1 cellular context compared by ENCODE assay signal in the genomic region with DNA sequence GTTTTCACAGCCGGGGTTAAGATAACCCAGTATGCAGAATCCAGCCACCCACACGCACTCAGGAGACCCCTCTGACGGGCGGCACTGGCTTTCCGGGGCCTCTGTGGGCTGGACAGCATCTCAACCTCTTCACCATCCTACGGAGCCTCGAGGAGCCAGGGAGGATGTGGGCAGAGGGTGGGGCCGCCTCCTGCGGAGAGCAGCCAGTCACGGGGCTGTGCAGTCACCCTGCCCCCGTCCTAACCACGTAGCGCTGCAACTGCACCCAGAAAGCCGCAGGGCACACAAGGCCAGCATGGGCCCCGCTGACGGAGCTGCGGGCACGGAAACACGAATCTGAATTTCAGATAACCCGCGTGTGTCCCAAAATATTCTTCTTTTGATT.
TF ChIP-seq lines count a peak whose summit lies in the region.

No MANE protein-coding gene starts in this region.

TF ChIP-seq in K562, 482 proteins besides CTCF, POLR2A, EP300 and RAD21 (continued from another document and continues in another):
- TF ChIP-seq, protein P1, sequence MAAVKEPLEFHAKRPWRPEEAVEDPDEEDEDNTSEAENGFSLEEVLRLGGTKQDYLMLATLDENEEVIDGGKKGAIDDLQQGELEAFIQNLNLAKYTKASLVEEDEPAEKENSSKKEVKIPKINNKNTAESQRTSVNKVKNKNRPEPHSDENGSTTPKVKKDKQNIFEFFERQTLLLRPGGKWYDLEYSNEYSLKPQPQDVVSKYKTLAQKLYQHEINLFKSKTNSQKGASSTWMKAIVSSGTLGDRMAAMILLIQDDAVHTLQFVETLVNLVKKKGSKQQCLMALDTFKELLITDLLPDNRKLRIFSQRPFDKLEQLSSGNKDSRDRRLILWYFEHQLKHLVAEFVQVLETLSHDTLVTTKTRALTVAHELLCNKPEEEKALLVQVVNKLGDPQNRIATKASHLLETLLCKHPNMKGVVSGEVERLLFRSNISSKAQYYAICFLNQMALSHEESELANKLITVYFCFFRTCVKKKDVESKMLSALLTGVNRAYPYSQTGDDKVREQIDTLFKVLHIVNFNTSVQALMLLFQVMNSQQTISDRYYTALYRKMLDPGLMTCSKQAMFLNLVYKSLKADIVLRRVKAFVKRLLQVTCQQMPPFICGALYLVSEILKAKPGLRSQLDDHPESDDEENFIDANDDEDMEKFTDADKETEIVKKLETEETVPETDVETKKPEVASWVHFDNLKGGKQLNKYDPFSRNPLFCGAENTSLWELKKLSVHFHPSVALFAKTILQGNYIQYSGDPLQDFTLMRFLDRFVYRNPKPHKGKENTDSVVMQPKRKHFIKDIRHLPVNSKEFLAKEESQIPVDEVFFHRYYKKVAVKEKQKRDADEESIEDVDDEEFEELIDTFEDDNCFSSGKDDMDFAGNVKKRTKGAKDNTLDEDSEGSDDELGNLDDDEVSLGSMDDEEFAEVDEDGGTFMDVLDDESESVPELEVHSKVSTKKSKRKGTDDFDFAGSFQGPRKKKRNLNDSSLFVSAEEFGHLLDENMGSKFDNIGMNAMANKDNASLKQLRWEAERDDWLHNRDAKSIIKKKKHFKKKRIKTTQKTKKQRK (IDR thresholded peaks at IDR 0.05; ENCODE audit: borderline replicate concordance, low read depth, low read length), result no peak
- TF ChIP-seq ATF7 (IDR thresholded peaks at IDR 0.05) (no peak), NFXL1 (CRISPR knock-in tag; IDR thresholded peaks at IDR 0.05) (no peak), RBM14 (IDR thresholded peaks at IDR 0.05; ENCODE audit: borderline replicate concordance, insufficient read depth, low read depth, low read length) (no peak), ETS2 (tag; IDR thresholded peaks at IDR 0.05; ENCODE audit: borderline replicate concordance, poor library complexity, severe bottlenecking) (no peak), ELF4 (CRISPR knock-in tag; IDR thresholded peaks at IDR 0.05) (no peak), ZNF589 (CRISPR knock-in tag; IDR thresholded peaks at IDR 0.05; ENCODE audit: low read depth) (peak; percentile 76; the same call in 1 of the 2 replicates), U2AF1 (optimal IDR thresholded peaks at IDR 0.05; ENCODE audit: low read depth, low read length) (no peak), BHLHE40 (IDR thresholded peaks at IDR 0.05; ENCODE audit: low read length) (0 out of 2 replicates have a peak, but pooled peaks have one; percentile 9), HIVEP1 (CRISPR knock-in tag; IDR thresholded peaks at IDR 0.05) (no peak), FOXA1 (IDR thresholded peaks at IDR 0.05; ENCODE audit: borderline replicate concordance) (no peak), ZNF77 (CRISPR knock-in tag; IDR thresholded peaks at IDR 0.05) (no peak), ZSCAN32 (CRISPR knock-in tag; IDR thresholded peaks at IDR 0.05) (no peak), NCOR1 (IDR thresholded peaks at IDR 0.05) (no peak), SRF (CRISPR knock-in tag; IDR thresholded peaks at IDR 0.05) (no peak), MEIS2 (IDR thresholded peaks at IDR 0.05; ENCODE audit: partially characterized antibody) (no peak), EP400 (IDR thresholded peaks at IDR 0.05) (no peak), SMAD3 (CRISPR knock-in tag; conservative IDR thresholded peaks at IDR 0.05) (no peak), ETV1 (tag; conservative IDR thresholded peaks at IDR 0.05; ENCODE audit: low read depth) (no peak), TAF9B (IDR thresholded peaks at IDR 0.05; ENCODE audit: partially characterized antibody) (no peak), ZNF696 (CRISPR knock-in tag; conservative IDR thresholded peaks at IDR 0.05) (no peak), NONO (IDR thresholded peaks at IDR 0.05; ENCODE audit: low read depth in 2 of 2, low read length in 1 of 2) (no peak), MCM7 (IDR thresholded peaks at IDR 0.05) (no peak), WHSC1 (IDR thresholded peaks at IDR 0.05; ENCODE audit: low read length) (no peak), FOXM1 (IDR thresholded peaks at IDR 0.05; ENCODE audit: low read depth) (no peak), FOXM1 (CRISPR knock-in tag; IDR thresholded peaks at IDR 0.05; ENCODE audit: low read depth) (no peak), L3MBTL2 (IDR thresholded peaks at IDR 0.05) (peak; percentile 39; the same call in 1 of the 2 replicates), CEBPG (CRISPR knock-in tag; IDR thresholded peaks at IDR 0.05) (no peak), CEBPG (tag; conservative IDR thresholded peaks at IDR 0.05 in 1 of 2, IDR thresholded peaks at IDR 0.05 in 1 of 2) (no peak), NR4A1 (CRISPR knock-in tag; IDR thresholded peaks at IDR 0.05) (no peak), NR4A1 (tag; IDR thresholded peaks at IDR 0.05) (no peak), MTA3 (IDR thresholded peaks at IDR 0.05; ENCODE audit: borderline replicate concordance) (no peak), POU5F1 (IDR thresholded peaks at IDR 0.05; ENCODE audit: borderline replicate concordance, low read depth, low read length, partially characterized antibody) (no peak), HEY1 (CRISPR knock-in tag; IDR thresholded peaks at IDR 0.05; ENCODE audit: borderline replicate concordance) (no peak)
- TF ChIP-seq, protein P2, sequence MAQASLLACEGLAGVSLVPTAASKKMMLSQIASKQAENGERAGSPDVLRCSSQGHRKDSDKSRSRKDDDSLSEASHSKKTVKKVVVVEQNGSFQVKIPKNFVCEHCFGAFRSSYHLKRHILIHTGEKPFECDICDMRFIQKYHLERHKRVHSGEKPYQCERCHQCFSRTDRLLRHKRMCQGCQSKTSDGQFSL (CRISPR knock-in tag; IDR thresholded peaks at IDR 0.05), result no peak
- TF ChIP-seq, protein P2 (tag; IDR thresholded peaks at IDR 0.05), result no peak
- TF ChIP-seq, protein P3, sequence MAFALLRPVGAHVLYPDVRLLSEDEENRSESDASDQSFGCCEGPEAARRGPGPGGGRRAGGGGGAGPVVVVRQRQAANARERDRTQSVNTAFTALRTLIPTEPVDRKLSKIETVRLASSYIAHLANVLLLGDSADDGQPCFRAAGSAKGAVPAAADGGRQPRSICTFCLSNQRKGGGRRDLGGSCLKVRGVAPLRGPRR (CRISPR knock-in tag; IDR thresholded peaks at IDR 0.05), result no peak
- TF ChIP-seq, protein P4, sequence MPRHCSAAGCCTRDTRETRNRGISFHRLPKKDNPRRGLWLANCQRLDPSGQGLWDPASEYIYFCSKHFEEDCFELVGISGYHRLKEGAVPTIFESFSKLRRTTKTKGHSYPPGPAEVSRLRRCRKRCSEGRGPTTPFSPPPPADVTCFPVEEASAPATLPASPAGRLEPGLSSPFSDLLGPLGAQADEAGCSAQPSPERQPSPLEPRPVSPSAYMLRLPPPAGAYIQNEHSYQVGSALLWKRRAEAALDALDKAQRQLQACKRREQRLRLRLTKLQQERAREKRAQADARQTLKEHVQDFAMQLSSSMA (CRISPR knock-in tag; IDR thresholded peaks at IDR 0.05), result no peak
- TF ChIP-seq, protein P5, sequence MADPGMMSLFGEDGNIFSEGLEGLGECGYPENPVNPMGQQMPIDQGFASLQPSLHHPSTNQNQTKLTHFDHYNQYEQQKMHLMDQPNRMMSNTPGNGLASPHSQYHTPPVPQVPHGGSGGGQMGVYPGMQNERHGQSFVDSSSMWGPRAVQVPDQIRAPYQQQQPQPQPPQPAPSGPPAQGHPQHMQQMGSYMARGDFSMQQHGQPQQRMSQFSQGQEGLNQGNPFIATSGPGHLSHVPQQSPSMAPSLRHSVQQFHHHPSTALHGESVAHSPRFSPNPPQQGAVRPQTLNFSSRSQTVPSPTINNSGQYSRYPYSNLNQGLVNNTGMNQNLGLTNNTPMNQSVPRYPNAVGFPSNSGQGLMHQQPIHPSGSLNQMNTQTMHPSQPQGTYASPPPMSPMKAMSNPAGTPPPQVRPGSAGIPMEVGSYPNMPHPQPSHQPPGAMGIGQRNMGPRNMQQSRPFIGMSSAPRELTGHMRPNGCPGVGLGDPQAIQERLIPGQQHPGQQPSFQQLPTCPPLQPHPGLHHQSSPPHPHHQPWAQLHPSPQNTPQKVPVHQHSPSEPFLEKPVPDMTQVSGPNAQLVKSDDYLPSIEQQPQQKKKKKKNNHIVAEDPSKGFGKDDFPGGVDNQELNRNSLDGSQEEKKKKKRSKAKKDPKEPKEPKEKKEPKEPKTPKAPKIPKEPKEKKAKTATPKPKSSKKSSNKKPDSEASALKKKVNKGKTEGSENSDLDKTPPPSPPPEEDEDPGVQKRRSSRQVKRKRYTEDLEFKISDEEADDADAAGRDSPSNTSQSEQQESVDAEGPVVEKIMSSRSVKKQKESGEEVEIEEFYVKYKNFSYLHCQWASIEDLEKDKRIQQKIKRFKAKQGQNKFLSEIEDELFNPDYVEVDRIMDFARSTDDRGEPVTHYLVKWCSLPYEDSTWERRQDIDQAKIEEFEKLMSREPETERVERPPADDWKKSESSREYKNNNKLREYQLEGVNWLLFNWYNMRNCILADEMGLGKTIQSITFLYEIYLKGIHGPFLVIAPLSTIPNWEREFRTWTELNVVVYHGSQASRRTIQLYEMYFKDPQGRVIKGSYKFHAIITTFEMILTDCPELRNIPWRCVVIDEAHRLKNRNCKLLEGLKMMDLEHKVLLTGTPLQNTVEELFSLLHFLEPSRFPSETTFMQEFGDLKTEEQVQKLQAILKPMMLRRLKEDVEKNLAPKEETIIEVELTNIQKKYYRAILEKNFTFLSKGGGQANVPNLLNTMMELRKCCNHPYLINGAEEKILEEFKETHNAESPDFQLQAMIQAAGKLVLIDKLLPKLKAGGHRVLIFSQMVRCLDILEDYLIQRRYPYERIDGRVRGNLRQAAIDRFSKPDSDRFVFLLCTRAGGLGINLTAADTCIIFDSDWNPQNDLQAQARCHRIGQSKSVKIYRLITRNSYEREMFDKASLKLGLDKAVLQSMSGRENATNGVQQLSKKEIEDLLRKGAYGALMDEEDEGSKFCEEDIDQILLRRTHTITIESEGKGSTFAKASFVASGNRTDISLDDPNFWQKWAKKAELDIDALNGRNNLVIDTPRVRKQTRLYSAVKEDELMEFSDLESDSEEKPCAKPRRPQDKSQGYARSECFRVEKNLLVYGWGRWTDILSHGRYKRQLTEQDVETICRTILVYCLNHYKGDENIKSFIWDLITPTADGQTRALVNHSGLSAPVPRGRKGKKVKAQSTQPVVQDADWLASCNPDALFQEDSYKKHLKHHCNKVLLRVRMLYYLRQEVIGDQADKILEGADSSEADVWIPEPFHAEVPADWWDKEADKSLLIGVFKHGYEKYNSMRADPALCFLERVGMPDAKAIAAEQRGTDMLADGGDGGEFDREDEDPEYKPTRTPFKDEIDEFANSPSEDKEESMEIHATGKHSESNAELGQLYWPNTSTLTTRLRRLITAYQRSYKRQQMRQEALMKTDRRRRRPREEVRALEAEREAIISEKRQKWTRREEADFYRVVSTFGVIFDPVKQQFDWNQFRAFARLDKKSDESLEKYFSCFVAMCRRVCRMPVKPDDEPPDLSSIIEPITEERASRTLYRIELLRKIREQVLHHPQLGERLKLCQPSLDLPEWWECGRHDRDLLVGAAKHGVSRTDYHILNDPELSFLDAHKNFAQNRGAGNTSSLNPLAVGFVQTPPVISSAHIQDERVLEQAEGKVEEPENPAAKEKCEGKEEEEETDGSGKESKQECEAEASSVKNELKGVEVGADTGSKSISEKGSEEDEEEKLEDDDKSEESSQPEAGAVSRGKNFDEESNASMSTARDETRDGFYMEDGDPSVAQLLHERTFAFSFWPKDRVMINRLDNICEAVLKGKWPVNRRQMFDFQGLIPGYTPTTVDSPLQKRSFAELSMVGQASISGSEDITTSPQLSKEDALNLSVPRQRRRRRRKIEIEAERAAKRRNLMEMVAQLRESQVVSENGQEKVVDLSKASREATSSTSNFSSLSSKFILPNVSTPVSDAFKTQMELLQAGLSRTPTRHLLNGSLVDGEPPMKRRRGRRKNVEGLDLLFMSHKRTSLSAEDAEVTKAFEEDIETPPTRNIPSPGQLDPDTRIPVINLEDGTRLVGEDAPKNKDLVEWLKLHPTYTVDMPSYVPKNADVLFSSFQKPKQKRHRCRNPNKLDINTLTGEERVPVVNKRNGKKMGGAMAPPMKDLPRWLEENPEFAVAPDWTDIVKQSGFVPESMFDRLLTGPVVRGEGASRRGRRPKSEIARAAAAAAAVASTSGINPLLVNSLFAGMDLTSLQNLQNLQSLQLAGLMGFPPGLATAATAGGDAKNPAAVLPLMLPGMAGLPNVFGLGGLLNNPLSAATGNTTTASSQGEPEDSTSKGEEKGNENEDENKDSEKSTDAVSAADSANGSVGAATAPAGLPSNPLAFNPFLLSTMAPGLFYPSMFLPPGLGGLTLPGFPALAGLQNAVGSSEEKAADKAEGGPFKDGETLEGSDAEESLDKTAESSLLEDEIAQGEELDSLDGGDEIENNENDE (IDR thresholded peaks at IDR 0.05; ENCODE audit: low read depth, low read length), result no peak
- TF ChIP-seq, protein P6, sequence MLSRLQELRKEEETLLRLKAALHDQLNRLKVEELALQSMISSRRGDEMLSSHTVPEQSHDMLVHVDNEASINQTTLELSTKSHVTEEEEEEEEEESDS (CRISPR knock-in tag; IDR thresholded peaks at IDR 0.05), result no peak
- TF ChIP-seq, protein P7, sequence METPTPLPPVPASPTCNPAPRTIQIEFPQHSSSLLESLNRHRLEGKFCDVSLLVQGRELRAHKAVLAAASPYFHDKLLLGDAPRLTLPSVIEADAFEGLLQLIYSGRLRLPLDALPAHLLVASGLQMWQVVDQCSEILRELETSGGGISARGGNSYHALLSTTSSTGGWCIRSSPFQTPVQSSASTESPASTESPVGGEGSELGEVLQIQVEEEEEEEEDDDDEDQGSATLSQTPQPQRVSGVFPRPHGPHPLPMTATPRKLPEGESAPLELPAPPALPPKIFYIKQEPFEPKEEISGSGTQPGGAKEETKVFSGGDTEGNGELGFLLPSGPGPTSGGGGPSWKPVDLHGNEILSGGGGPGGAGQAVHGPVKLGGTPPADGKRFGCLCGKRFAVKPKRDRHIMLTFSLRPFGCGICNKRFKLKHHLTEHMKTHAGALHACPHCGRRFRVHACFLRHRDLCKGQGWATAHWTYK (CRISPR knock-in tag; IDR thresholded peaks at IDR 0.05), result peak; percentile 73; the same call in 1 of the 2 replicates
- TF ChIP-seq, protein P8, sequence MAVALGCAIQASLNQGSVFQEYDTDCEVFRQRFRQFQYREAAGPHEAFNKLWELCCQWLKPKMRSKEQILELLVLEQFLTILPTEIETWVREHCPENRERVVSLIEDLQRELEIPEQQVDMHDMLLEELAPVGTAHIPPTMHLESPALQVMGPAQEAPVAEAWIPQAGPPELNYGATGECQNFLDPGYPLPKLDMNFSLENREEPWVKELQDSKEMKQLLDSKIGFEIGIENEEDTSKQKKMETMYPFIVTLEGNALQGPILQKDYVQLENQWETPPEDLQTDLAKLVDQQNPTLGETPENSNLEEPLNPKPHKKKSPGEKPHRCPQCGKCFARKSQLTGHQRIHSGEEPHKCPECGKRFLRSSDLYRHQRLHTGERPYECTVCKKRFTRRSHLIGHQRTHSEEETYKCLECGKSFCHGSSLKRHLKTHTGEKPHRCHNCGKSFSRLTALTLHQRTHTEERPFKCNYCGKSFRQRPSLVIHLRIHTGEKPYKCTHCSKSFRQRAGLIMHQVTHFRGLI (CRISPR knock-in tag; IDR thresholded peaks at IDR 0.05), result peak; percentile 26; the same call in 1 of the 2 replicates
